In genomic region chr2:20449501-20450200, GRCh38 we compare ENCODE assay signal across 1 cellular context.
TF ChIP-seq lines count a peak whose summit lies in the region.

No MANE protein-coding gene starts in this region.

TF ChIP-seq in HEK293T, 16 proteins besides CTCF, POLR2A, EP300 and RAD21 (continued from another document):
- TF ChIP-seq BHLHE40 (IDR thresholded peaks at IDR 0.05; ENCODE audit: borderline replicate concordance) = no peak
- no peak for TF ChIP-seq HDGF (IDR thresholded peaks at IDR 0.05; ENCODE audit: borderline replicate concordance)
- no peak for TF ChIP-seq NFRKB (IDR thresholded peaks at IDR 0.05)
- no peak for TF ChIP-seq FOXM1 (IDR thresholded peaks at IDR 0.05; ENCODE audit: borderline replicate concordance)
- no peak for TF ChIP-seq FOXA1 (IDR thresholded peaks at IDR 0.05)
- TF ChIP-seq L3MBTL2 (conservative IDR thresholded peaks at IDR 0.05) = no peak
- no peak for TF ChIP-seq ELF4 (IDR thresholded peaks at IDR 0.05)
- TF ChIP-seq PKNOX1 (IDR thresholded peaks at IDR 0.05) = no peak; the same call in 1 of the 2 replicates
- no peak for TF ChIP-seq SP1 (IDR thresholded peaks at IDR 0.05)
- no peak for TF ChIP-seq FOXK2 (IDR thresholded peaks at IDR 0.05)
- no peak for TF ChIP-seq ZNF384 (IDR thresholded peaks at IDR 0.05)
- TF ChIP-seq SUZ12 (IDR thresholded peaks at IDR 0.05) = no peak
TF ChIP-seq in HEK293T: peak in this region for 0.
